2 cellular contexts compared by ENCODE assay signal in the genomic region with DNA sequence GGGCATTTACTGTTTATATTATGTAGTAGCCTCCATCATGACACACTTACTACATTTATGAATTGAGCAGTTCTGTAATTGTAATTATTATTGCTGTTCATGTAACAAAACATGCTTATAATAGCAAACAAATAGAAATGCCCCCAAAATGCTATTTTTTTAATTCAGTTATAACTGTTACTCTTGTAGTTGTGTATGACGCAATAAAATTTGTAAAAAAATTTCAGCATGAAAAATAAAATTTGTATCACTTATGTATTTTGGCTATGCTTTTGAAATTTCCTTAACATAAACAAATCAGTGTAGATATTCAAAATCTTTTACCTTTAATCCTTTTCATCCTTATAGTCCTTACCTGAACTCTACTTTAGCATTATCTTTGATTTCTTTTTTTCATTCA.
A peak's percentile ranks its signal among the peaks of the same experiment; 100 is the strongest.
TF ChIP-seq lines count a peak whose summit lies in the region.

No MANE protein-coding gene starts in this region.

TF ChIP-seq in HepG2, 621 proteins besides CTCF, POLR2A, EP300 and RAD21:
- TF ChIP-seq CEBPB (IDR thresholded peaks at IDR 0.05; ENCODE audit: borderline replicate concordance, low read depth, low read length) = peak; percentile 27; the same call in 1 of the 2 replicates
- no peak for TF ChIP-seq E2F1 (CRISPR knock-in tag; IDR thresholded peaks at IDR 0.05)

TF ChIP-seq in K562, 482 proteins besides CTCF, POLR2A, EP300 and RAD21:
- TF ChIP-seq CUX1 (CRISPR knock-in tag; IDR thresholded peaks at IDR 0.05) (no peak), ZNF609 (CRISPR knock-in tag; IDR thresholded peaks at IDR 0.05; ENCODE audit: borderline replicate concordance) (no peak), ZNF830 (CRISPR knock-in tag; IDR thresholded peaks at IDR 0.05) (no peak), NR2C1 (IDR thresholded peaks at IDR 0.05) (no peak), NR2C1 (tag; IDR thresholded peaks at IDR 0.05) (no peak), UBTF (IDR thresholded peaks at IDR 0.05; ENCODE audit: borderline replicate concordance in 1 of 2, low read depth in 2 of 2, low read length in 2 of 2) (no peak), HEY1 (CRISPR knock-in tag; IDR thresholded peaks at IDR 0.05; ENCODE audit: borderline replicate concordance) (no peak), PHTF2 (CRISPR knock-in tag; IDR thresholded peaks at IDR 0.05) (no peak), CBX3 (IDR thresholded peaks at IDR 0.05; ENCODE audit: borderline replicate concordance in 1 of 2, low read length in 2 of 2) (no peak), CEBPG (CRISPR knock-in tag; IDR thresholded peaks at IDR 0.05) (no peak), CEBPG (tag; conservative IDR thresholded peaks at IDR 0.05 in 1 of 2, IDR thresholded peaks at IDR 0.05 in 1 of 2) (peak; percentile 35 to 85; a peak in 2 of 4 replicates), ZNF589 (CRISPR knock-in tag; IDR thresholded peaks at IDR 0.05; ENCODE audit: low read depth) (no peak), CEBPB (tag; IDR thresholded peaks at IDR 0.05) (peak; percentile 75), ZBTB49 (CRISPR knock-in tag; IDR thresholded peaks at IDR 0.05; ENCODE audit: borderline replicate concordance) (no peak)
- TF ChIP-seq, protein P1, sequence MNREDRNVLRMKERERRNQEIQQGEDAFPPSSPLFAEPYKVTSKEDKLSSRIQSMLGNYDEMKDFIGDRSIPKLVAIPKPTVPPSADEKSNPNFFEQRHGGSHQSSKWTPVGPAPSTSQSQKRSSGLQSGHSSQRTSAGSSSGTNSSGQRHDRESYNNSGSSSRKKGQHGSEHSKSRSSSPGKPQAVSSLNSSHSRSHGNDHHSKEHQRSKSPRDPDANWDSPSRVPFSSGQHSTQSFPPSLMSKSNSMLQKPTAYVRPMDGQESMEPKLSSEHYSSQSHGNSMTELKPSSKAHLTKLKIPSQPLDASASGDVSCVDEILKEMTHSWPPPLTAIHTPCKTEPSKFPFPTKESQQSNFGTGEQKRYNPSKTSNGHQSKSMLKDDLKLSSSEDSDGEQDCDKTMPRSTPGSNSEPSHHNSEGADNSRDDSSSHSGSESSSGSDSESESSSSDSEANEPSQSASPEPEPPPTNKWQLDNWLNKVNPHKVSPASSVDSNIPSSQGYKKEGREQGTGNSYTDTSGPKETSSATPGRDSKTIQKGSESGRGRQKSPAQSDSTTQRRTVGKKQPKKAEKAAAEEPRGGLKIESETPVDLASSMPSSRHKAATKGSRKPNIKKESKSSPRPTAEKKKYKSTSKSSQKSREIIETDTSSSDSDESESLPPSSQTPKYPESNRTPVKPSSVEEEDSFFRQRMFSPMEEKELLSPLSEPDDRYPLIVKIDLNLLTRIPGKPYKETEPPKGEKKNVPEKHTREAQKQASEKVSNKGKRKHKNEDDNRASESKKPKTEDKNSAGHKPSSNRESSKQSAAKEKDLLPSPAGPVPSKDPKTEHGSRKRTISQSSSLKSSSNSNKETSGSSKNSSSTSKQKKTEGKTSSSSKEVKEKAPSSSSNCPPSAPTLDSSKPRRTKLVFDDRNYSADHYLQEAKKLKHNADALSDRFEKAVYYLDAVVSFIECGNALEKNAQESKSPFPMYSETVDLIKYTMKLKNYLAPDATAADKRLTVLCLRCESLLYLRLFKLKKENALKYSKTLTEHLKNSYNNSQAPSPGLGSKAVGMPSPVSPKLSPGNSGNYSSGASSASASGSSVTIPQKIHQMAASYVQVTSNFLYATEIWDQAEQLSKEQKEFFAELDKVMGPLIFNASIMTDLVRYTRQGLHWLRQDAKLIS (CRISPR knock-in tag; IDR thresholded peaks at IDR 0.05) = no peak
- TF ChIP-seq, protein P2, sequence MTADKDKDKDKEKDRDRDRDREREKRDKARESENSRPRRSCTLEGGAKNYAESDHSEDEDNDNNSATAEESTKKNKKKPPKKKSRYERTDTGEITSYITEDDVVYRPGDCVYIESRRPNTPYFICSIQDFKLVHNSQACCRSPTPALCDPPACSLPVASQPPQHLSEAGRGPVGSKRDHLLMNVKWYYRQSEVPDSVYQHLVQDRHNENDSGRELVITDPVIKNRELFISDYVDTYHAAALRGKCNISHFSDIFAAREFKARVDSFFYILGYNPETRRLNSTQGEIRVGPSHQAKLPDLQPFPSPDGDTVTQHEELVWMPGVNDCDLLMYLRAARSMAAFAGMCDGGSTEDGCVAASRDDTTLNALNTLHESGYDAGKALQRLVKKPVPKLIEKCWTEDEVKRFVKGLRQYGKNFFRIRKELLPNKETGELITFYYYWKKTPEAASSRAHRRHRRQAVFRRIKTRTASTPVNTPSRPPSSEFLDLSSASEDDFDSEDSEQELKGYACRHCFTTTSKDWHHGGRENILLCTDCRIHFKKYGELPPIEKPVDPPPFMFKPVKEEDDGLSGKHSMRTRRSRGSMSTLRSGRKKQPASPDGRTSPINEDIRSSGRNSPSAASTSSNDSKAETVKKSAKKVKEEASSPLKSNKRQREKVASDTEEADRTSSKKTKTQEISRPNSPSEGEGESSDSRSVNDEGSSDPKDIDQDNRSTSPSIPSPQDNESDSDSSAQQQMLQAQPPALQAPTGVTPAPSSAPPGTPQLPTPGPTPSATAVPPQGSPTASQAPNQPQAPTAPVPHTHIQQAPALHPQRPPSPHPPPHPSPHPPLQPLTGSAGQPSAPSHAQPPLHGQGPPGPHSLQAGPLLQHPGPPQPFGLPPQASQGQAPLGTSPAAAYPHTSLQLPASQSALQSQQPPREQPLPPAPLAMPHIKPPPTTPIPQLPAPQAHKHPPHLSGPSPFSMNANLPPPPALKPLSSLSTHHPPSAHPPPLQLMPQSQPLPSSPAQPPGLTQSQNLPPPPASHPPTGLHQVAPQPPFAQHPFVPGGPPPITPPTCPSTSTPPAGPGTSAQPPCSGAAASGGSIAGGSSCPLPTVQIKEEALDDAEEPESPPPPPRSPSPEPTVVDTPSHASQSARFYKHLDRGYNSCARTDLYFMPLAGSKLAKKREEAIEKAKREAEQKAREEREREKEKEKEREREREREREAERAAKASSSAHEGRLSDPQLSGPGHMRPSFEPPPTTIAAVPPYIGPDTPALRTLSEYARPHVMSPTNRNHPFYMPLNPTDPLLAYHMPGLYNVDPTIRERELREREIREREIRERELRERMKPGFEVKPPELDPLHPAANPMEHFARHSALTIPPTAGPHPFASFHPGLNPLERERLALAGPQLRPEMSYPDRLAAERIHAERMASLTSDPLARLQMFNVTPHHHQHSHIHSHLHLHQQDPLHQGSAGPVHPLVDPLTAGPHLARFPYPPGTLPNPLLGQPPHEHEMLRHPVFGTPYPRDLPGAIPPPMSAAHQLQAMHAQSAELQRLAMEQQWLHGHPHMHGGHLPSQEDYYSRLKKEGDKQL (CRISPR knock-in tag; IDR thresholded peaks at IDR 0.05; ENCODE audit: borderline replicate concordance) = no peak
TF ChIP-seq in K562: peak in this region for 2.
